ENCODE assay signal across 8 cellular contexts in genomic region chr3:17456650-17457049, GRCh38.
"Had no signal": no experiment of that assay in that cellular context is flagged by ENCODE, and none has a peak within 500 bp of the region (broad histone marks: within the 10 kb centered on the region; RNA-seq: fewer than 3 reads in every experiment).

No MANE protein-coding gene starts in this region.

- DNase-seq: GDM1, GF-D8 had no signal

- ATAC-seq: GM12878 had no signal

- H3K4me3 ChIP-seq: GM12878 had no signal

- FAIRE-seq: G401.6, GM12878, GM12891, GM12892, GM18507, GM19239 had no signal
